In genomic region chr12:46459111-46459510, GRCh38 we compare ENCODE assay signal across 9 cellular contexts.
A peak's percentile ranks its signal among the peaks of the same experiment; 100 is the strongest.
DNase-seq lines count a peak whose midpoint lies in the region; ATAC-seq and TF ChIP-seq lines count a peak whose summit lies in the region.
"Had no signal": no experiment of that assay in that cellular context is flagged by ENCODE, and none has a peak within 500 bp of the region (broad histone marks: within the 10 kb centered on the region; RNA-seq: fewer than 3 reads in every experiment).

No MANE protein-coding gene starts in this region.

- CTCF ChIA-PET in CD4-positive, alpha-beta T cell (lab: Charles Lee): no interaction called here

- H3K9ac ChIP-seq in Loucy (ENCODE audit: low read depth, low read length, poor library complexity, severe bottlenecking): peak overlapping the region; percentile 45

- no peaks in the 10 kb centered on the region for H3K27me3 Mint-ChIP-seq in CD4-positive, alpha-beta T cell
- no peaks in the 10 kb centered on the region for H3K27me3 Mint-ChIP-seq in nephron progenitor cell (ENCODE audit: low read depth, poor library complexity)

- POLR2A ChIA-PET in CD4-positive, alpha-beta T cell (lab: Charles Lee): interaction anchor here (0.8 to 2.7 kb wide), 4 partner anchors 10 to 189 kb away, joined by 4 to 7 read pairs (median 6); partner anchors contain the start of gene SLC38A1

- no peaks in the 10 kb centered on the region for H3F3A ChIP-seq in Loucy (ENCODE audit: low read depth)

- H3K9me2 ChIP-seq in Loucy (replicated peaks; ENCODE audit: low read depth, low read length): no peaks in the 10 kb centered on the region

- no peak for TF ChIP-seq CTCF in CD4-positive, alpha-beta T cell (IDR thresholded peaks at IDR 0.05)
- no peak for TF ChIP-seq CTCF in Loucy (conservative IDR thresholded peaks at IDR 0.05; ENCODE audit: low read length)
- no peak for TF ChIP-seq CTCF in nephron progenitor cell (IDR thresholded peaks at IDR 0.05)

- H3K27ac Mint-ChIP-seq in CD4-positive, alpha-beta T cell: peak overlapping the region; percentile 76
- H3K27ac Mint-ChIP-seq in nephron progenitor cell: peak overlapping the region; percentile 8

- peak overlapping the region; percentile 3 for H3K4me3 Mint-ChIP-seq in CD4-positive, alpha-beta T cell
- H3K4me3 Mint-ChIP-seq in nephron progenitor cell: no peak overlapping the region

- peak; percentile 18 for ATAC-seq in CD4-positive, alpha-beta T cell (ENCODE audit: poor library complexity)
- ATAC-seq in GM18868 (IDR thresholded peaks at IDR 0.05; ENCODE audit: unreplicated experiment) (no peak), GM19324 (IDR thresholded peaks at IDR 0.05; ENCODE audit: low FRiP score, unreplicated experiment) (no peak)

- H4K20me1 ChIP-seq in Loucy (ENCODE audit: insufficient read depth, low read length, poor library complexity, severe bottlenecking): no peaks in the 10 kb centered on the region

- H3K9me3 Mint-ChIP-seq in CD4-positive, alpha-beta T cell: no peaks in the 10 kb centered on the region
- no peaks in the 10 kb centered on the region for H3K9me3 Mint-ChIP-seq in nephron progenitor cell

- no peaks in the 10 kb centered on the region for H3K36me3 ChIP-seq in Loucy (ENCODE audit: insufficient read depth, low read length)

- H3K4me1 ChIP-seq in Loucy (ENCODE audit: insufficient read depth, low read length, poor library complexity, severe bottlenecking): peaks cover 67% of the 10 kb centered on the region

- H3K9me3 ChIP-seq in CD4-positive, alpha-beta T cell (ENCODE audit: control insufficient read depth, low read length): no peaks in the 10 kb centered on the region
- no peaks in the 10 kb centered on the region for H3K9me3 ChIP-seq in Loucy (ENCODE audit: insufficient read depth, low read depth, low read length)

- no peak overlapping the region for H3K27ac ChIP-seq in CD4-positive, alpha-beta T cell (ENCODE audit: low read depth, low read length)

- H3K79me2 ChIP-seq in Loucy (ENCODE audit: insufficient read depth, low read length): no peaks in the 10 kb centered on the region

- intact Hi-C loops in CD4-positive, alpha-beta T cell (cut with DNase I, micrococcal nuclease): loop anchor here in 1 of 2 experiments (5.0 kb wide), 2 partner anchors 53 to 87 kb away; partner anchors contain the start of gene SLC38A2

- no peaks in the 10 kb centered on the region for H3K27me3 ChIP-seq in CD4-positive, alpha-beta T cell (ENCODE audit: control insufficient read depth, insufficient read depth, low read length)
- H3K27me3 ChIP-seq in Loucy (ENCODE audit: insufficient read depth, low read length, poor library complexity, severe bottlenecking): no peaks in the 10 kb centered on the region

- no peak overlapping the region for H3K4me3 ChIP-seq in Loucy (ENCODE audit: low read length, poor library complexity, severe bottlenecking)

- H3K36me3 Mint-ChIP-seq in CD4-positive, alpha-beta T cell (ENCODE audit: low read depth): no peaks in the 10 kb centered on the region
- H3K36me3 Mint-ChIP-seq in nephron progenitor cell (ENCODE audit: low read depth): no peaks in the 10 kb centered on the region

- H3K4me1 Mint-ChIP-seq in CD4-positive, alpha-beta T cell (ENCODE audit: low read depth): peaks cover 67% of the 10 kb centered on the region
- peaks cover 32% of the 10 kb centered on the region for H3K4me1 Mint-ChIP-seq in nephron progenitor cell

- H2AFZ ChIP-seq in Loucy (ENCODE audit: low read length): no peak overlapping the region; the same call in 1 of the 2 replicates

- peak overlapping the region; percentile 68 for H3K4me2 ChIP-seq in Loucy (ENCODE audit: low read depth, low read length, poor library complexity, severe bottlenecking)

- DNase-seq in CD4-positive, alpha-beta T cell: no peak
- peak; percentile 95 for DNase-seq in brain pericyte (ENCODE audit: low read depth, low spot score)
- no peak for DNase-seq in nephron progenitor cell
- DNase-seq in pons (ENCODE audit: low spot score): no peak
- DNase-seq in cortex of kidney (lab: John Stamatoyannopoulos, UW): no peak
- DNase-seq: posterior cingulate gyrus had no signal
